ENCODE assay signal across 8 cellular contexts in the genomic region with DNA sequence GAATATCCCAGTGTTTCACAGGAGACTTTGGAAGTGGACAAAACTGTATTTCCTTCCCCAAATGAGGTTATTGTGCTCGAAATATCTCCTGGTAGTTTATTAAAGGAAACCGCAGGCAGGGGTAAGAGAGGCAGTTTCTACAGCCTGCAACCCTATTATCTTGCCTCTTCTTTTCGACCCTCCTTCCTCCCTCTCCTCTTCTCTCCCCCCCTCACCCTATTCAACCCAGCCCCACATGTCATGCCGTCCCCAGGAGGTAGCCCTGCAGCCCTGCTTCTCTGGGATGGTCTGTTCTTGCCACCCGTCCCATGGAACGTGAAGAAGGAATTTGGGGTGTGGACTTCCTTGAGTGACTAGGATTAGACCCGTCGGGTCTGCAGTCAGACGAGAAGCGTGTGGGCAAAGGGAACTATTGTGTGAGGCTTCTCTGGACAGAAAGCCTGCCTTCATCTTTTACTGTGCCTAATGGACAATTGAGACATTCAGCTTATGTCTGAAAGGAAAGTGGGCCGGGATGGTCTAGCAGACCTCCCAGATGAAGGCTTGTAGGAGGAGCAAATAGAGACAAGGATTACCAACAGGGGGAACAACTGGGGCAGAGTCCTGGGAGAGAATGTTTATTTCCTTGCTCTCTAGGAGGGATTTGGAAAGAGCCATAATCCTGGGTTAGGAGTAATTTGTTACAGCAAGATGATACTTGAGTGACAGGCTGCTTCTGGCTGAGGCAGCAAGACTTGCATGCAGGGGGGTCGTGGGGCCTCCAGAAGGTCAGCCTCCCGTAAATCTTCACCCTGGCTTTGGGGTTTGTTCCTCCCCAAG.
DNase-seq lines count a peak whose midpoint lies in the region; ATAC-seq and TF ChIP-seq lines count a peak whose summit lies in the region.

No MANE protein-coding gene starts in this region.

- intact Hi-C loops in adrenal gland (cut with DNase I): no loop called here

- H3K4me2 ChIP-seq in GM23248 (ENCODE audit: unreplicated experiment): peak overlapping the region; percentile 74

- peaks cover 44% of the 10 kb centered on the region for H3K27me3 Mint-ChIP-seq in stimulated activated memory B cell treated with anti-CD40 and anti-IgM and Interleukin-4, amounts not matched to agents 10 μg/mL and 1 μg/mL and 100 μg/mL, for 72 hours

- H3K4me3 ChIP-seq in GM23248 (peak overlapping the region; percentile 26; the same call in 1 of the 2 replicates), adrenal gland (peak overlapping the region in 1 of 4 donors; percentile 43), cardiac muscle cell (no peak overlapping the region)

- peak; percentile 37 for DNase-seq in GM23248
- DNase-seq in adrenal gland: no peak
- DNase-seq in cardiac muscle cell (ENCODE audit: low read depth in 1 of 2, low spot score in 1 of 2): no peak
- DNase-seq in putamen (ENCODE audit: low spot score): peak; percentile 56
- DNase-seq in D341Med (ENCODE audit: low spot score): no peak

- H2AFZ ChIP-seq in GM23248: no peak overlapping the region

- H3K27ac Mint-ChIP-seq in stimulated activated memory B cell treated with anti-CD40 and anti-IgM and Interleukin-4, amounts not matched to agents 10 μg/mL and 1 μg/mL and 100 μg/mL, for 72 hours: no peak overlapping the region

- H3K4me3 Mint-ChIP-seq in stimulated activated memory B cell treated with anti-CD40 and anti-IgM and Interleukin-4, amounts not matched to agents 10 μg/mL and 1 μg/mL and 100 μg/mL, for 72 hours: no peak overlapping the region

- in situ Hi-C loops in GM23248 (cut with MboI): no loop called here

- 17% methylated on average over 13 of the region's 13 CpGs for WGBS in GM23248 (ENCODE audit: low coverage in 1 of 2, low lambda C conversion rate in 2 of 2, missing lambda C conversion rate in 2 of 2), 2 experiments
- WGBS in adrenal gland, 4 donors: 44 to 52% (median 49%) methylated on average over 11 to 13 of the region's 13 CpGs

- TF ChIP-seq POLR2A in adrenal gland (IDR thresholded peaks at IDR 0.05): no peak

- H4K20me1 ChIP-seq in GM23248 (ENCODE audit: insufficient read depth): no peaks in the 10 kb centered on the region; the same call in 1 of the 2 replicates

- H3K4me1 ChIP-seq in GM23248 (ENCODE audit: insufficient read depth) (peaks cover 44% of the 10 kb centered on the region), adrenal gland (replicated peaks in 1 of 2) (peaks cover 20 to 39% of the 10 kb centered on the region in 2 donors), cardiac muscle cell (ENCODE audit: low read depth) (peaks cover 30% of the 10 kb centered on the region)

- ATAC-seq in stimulated activated memory B cell treated with anti-CD40 and anti-IgM and Interleukin-4, amounts not matched to agents 10 μg/mL and 1 μg/mL and 100 μg/mL, for 72 hours: no peak
- ATAC-seq in HG03025 (IDR thresholded peaks at IDR 0.05; ENCODE audit: low FRiP score, unreplicated experiment): no peak
- no peak for ATAC-seq in HG02938 (IDR thresholded peaks at IDR 0.05; ENCODE audit: unreplicated experiment)

- peaks cover 97% of the 10 kb centered on the region for H3K79me2 ChIP-seq in GM23248 (ENCODE audit: insufficient read depth)

- no peak for TF ChIP-seq CTCF in adrenal gland (IDR thresholded peaks at IDR 0.05)
- no peak for TF ChIP-seq CTCF in cardiac muscle cell (IDR thresholded peaks at IDR 0.05; ENCODE audit: low read depth, low read length)

- H3K4me1 Mint-ChIP-seq in stimulated activated memory B cell treated with anti-CD40 and anti-IgM and Interleukin-4, amounts not matched to agents 10 μg/mL and 1 μg/mL and 100 μg/mL, for 72 hours: no peaks in the 10 kb centered on the region

- H3K27ac ChIP-seq in GM23248: peak overlapping the region; percentile 31; the same call in 1 of the 2 replicates
- peak overlapping the region in 3 of 5 donors; percentile 2 to 75 (median 50) for H3K27ac ChIP-seq in adrenal gland
- peak overlapping the region; percentile 11 for H3K27ac ChIP-seq in cardiac muscle cell

- H3K9me3 ChIP-seq in GM23248 (ENCODE audit: low read depth): no peaks in the 10 kb centered on the region
- H3K9me3 ChIP-seq in adrenal gland (replicated peaks in 1 of 3): no peaks in the 10 kb centered on the region
- no peaks in the 10 kb centered on the region for H3K9me3 ChIP-seq in cardiac muscle cell (ENCODE audit: low read depth)

- peak overlapping the region; percentile 29; the same call in 1 of the 2 replicates for H3K9ac ChIP-seq in GM23248

- no peaks in the 10 kb centered on the region for H3K9me2 ChIP-seq in GM23248 (ENCODE audit: insufficient read depth)

- H3K36me3 ChIP-seq in GM23248 (ENCODE audit: low read depth) (0 out of 2 replicates have a peak, but pooled peaks cover 4% of the 10 kb centered on the region), adrenal gland (replicated peaks in 1 of 2) (no peaks in the 10 kb centered on the region), cardiac muscle cell (no peaks in the 10 kb centered on the region)

- H3K9me3 Mint-ChIP-seq in stimulated activated memory B cell treated with anti-CD40 and anti-IgM and Interleukin-4, amounts not matched to agents 10 μg/mL and 1 μg/mL and 100 μg/mL, for 72 hours: peaks cover 3% of the 10 kb centered on the region

- H3K27me3 ChIP-seq in GM23248 (replicated peaks; ENCODE audit: insufficient read depth) (no peaks in the 10 kb centered on the region), adrenal gland (no peaks in the 10 kb centered on the region), cardiac muscle cell (no peaks in the 10 kb centered on the region)

- no peaks in the 10 kb centered on the region for H3K36me3 Mint-ChIP-seq in stimulated activated memory B cell treated with anti-CD40 and anti-IgM and Interleukin-4, amounts not matched to agents 10 μg/mL and 1 μg/mL and 100 μg/mL, for 72 hours

- H3F3A ChIP-seq in GM23248 (ENCODE audit: insufficient read depth): peaks cover 30% of the 10 kb centered on the region

Comparison
In these comparisons a context has a peak if more than half of its experiments do, and no peak if none do; other contexts are left out.
1. DNase-seq: peak in GM23248 (single experiment) and putamen (single experiment); none in adrenal gland (0 of 7), cardiac muscle cell (0 of 2) and D341Med (single experiment).
2. Peak in every context shown above with its lines, with median percentiles within 50 percentile points of each other: H3K27ac ChIP-seq.